ENCODE assay signal across 25 cellular contexts in the genomic region with DNA sequence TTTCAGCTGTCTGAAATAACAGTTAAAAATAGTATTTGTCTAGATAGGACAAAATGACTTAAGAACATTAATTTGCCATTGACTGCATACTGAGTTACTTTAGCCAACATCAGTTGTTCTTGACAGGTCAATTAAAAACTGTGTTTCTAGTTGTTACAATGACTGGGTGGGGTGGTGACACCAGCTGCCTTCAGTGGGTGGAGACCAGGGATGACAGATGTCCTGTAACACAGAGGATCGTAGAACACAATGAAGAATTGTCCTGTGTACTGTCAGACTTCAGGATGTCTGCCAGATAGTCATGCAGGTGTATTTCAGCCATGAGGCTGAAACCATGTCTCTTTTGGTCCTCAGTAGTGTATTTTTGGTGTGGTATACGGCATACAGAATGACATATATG.
"Had no signal": no experiment of that assay in that cellular context is flagged by ENCODE, and none has a peak within 500 bp of the region (broad histone marks: within the 10 kb centered on the region; RNA-seq: fewer than 3 reads in every experiment).

No MANE protein-coding gene starts in this region.

- H3K27ac ChIP-seq: brain microvascular endothelial cell, neural progenitor cell, prostate gland, right lobe of liver, stomach, testis, upper lobe of right lung, VCaP had no signal

- H3K27me3 ChIP-seq: brain microvascular endothelial cell, neural progenitor cell, right lobe of liver, stomach, testis, upper lobe of right lung had no signal

- DNase-seq: activated CD4-positive, alpha-beta T cell treated with anti-CD3 and anti-CD28 coated beads, Interleukin-2, amount 50 U/mL, for 1 hour; activated CD4-positive, CD25-positive, alpha-beta regulatory T cell treated with anti-CD3 and anti-CD28 coated beads, Interleukin-2, amount 50 U/mL, for 72 hours; activated CD8-positive, alpha-beta memory T cell treated with anti-CD3 and anti-CD28 coated beads for 24 hours; activated CD8-positive, alpha-beta memory T cell treated with anti-CD3 and anti-CD28 coated beads, Interleukin-2, amount 50 U/mL, for 48 hours; activated effector memory CD4-positive, alpha-beta T cell treated with Interleukin-2 at 50 U/mL for 16 hours; activated naive CD4-positive, alpha-beta T cell treated with anti-CD3 and anti-CD28 coated beads, Interleukin-2, amount 50 U/mL, for 16 hours; activated T-cell treated with anti-CD3 and anti-CD28 coated beads, Interleukin-2, amount 50 U/mL, for 48 hours; aorta; brain microvascular endothelial cell; cerebellar nuclear complex; effector CD8-positive, alpha-beta T cell; naive thymus-derived CD4-positive, alpha-beta T cell; right lobe of liver; stimulated activated CD4-positive, alpha-beta T cell treated with anti-CD3 and anti-CD28 coated beads, Interleukin-4, amount 100 ng/mL, for 24 hours; stomach; T-helper 2 cell; testis; upper lobe of right lung had no signal

- H3K9me3 Mint-ChIP-seq: stimulated activated effector memory CD8-positive, alpha-beta T cell treated with anti-CD3 and anti-CD28 coated beads, Interleukin-12 subunit alpha, Interleukin-12 subunit beta, amount 100 ng/mL, for 72 hours had no signal

- H3K9me3 ChIP-seq: prostate gland, right lobe of liver, stomach, testis, upper lobe of right lung had no signal

- H3K9ac ChIP-seq: neural progenitor cell had no signal

- H3K27ac Mint-ChIP-seq: neural progenitor cell; stimulated activated effector memory CD8-positive, alpha-beta T cell treated with anti-CD3 and anti-CD28 coated beads, Interleukin-12 subunit alpha, Interleukin-12 subunit beta, amount 100 ng/mL, for 72 hours had no signal

- H2AFZ ChIP-seq: neural progenitor cell had no signal

- FAIRE-seq: endothelial cell of umbilical vein, keratinocyte had no signal

- H3K4me2 ChIP-seq: neural progenitor cell had no signal

- H3K4me1 ChIP-seq: prostate gland, right lobe of liver, stomach, upper lobe of right lung had no signal

- H3K36me3 ChIP-seq: neural progenitor cell, prostate gland, upper lobe of right lung had no signal

- ATAC-seq: left lobe of liver; naive thymus-derived CD4-positive, alpha-beta T cell; right lobe of liver; stimulated activated effector memory CD8-positive, alpha-beta T cell treated with anti-CD3 and anti-CD28 coated beads, Interleukin-12 subunit alpha, Interleukin-12 subunit beta, amount 100 ng/mL, for 72 hours; upper lobe of right lung had no signal

- H3K4me3 ChIP-seq: neural progenitor cell, prostate gland, right lobe of liver, stomach, testis, upper lobe of right lung had no signal

- H3K27me3 Mint-ChIP-seq: naive thymus-derived CD4-positive, alpha-beta T cell had no signal

- H3K4me3 Mint-ChIP-seq: naive thymus-derived CD4-positive, alpha-beta T cell; neural progenitor cell; stimulated activated effector memory CD8-positive, alpha-beta T cell treated with anti-CD3 and anti-CD28 coated beads, Interleukin-12 subunit alpha, Interleukin-12 subunit beta, amount 100 ng/mL, for 72 hours had no signal
